Comparison of ENCODE assay signal across 8 cellular contexts in the genomic region with DNA sequence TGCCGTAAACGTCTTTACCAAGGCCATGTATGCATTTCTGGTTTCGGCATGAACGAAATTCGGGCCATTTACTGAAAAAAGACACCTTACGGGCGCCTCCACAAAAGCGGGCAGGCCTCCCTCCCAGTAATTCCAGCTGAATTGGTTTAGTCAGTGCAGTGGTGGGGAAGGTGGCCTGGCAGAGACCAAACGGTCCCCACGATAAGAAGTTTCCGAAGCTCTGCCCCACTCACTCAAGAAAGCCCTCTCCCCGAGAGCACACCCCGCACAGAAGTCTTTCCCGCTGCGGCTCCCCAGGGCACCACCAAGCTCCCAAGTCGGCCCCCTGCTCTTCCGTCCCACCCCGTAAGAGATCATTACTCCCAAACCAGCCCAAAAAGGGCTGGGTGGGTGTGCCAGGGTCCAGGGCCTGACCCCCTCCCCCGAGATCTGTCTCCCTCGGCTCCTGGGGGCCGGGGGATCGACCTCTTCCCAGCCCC.
DNase-seq lines count a peak whose midpoint lies in the region; ATAC-seq and TF ChIP-seq lines count a peak whose summit lies in the region.

No MANE protein-coding gene starts in this region.

- intact Hi-C loops in activated CD4-positive, alpha-beta T cell treated with anti-CD3 and anti-CD28 coated beads, Interleukin-2, amount 10 ng/mL, durations not matched to agents 24 days and 14 days (cut with micrococcal nuclease) = loop anchor here (1.0 to 5.0 kb wide), 3 partner anchors 15 to 674 kb away; a partner anchor contains a TSS

- peak; percentile 4 for ATAC-seq in HG03135 (IDR thresholded peaks at IDR 0.05; ENCODE audit: unreplicated experiment)

- H3K27me3 Mint-ChIP-seq in activated CD4-positive, alpha-beta T cell treated with anti-CD3 and anti-CD28 coated beads, Interleukin-2, amount 10 ng/mL, durations not matched to agents 24 days and 14 days = no peaks in the 10 kb centered on the region
- no peaks in the 10 kb centered on the region for H3K27me3 Mint-ChIP-seq in osteocyte (ENCODE audit: unreplicated experiment)

- peaks cover 40% of the 10 kb centered on the region for H3K4me1 Mint-ChIP-seq in activated CD4-positive, alpha-beta T cell treated with anti-CD3 and anti-CD28 coated beads, Interleukin-2, amount 10 ng/mL, durations not matched to agents 24 days and 14 days
- peaks cover 37% of the 10 kb centered on the region for H3K4me1 Mint-ChIP-seq in osteocyte (ENCODE audit: unreplicated experiment)

- H3K9me3 Mint-ChIP-seq in activated CD4-positive, alpha-beta T cell treated with anti-CD3 and anti-CD28 coated beads, Interleukin-2, amount 10 ng/mL, durations not matched to agents 24 days and 14 days = no peaks in the 10 kb centered on the region
- H3K9me3 Mint-ChIP-seq in osteocyte (ENCODE audit: unreplicated experiment) = no peaks in the 10 kb centered on the region

- peak overlapping the region; percentile 79 for H3K27ac Mint-ChIP-seq in activated CD4-positive, alpha-beta T cell treated with anti-CD3 and anti-CD28 coated beads, Interleukin-2, amount 10 ng/mL, durations not matched to agents 24 days and 14 days
- H3K27ac Mint-ChIP-seq in osteocyte (ENCODE audit: unreplicated experiment) = peak overlapping the region; percentile 89

- H3K4me3 Mint-ChIP-seq in activated CD4-positive, alpha-beta T cell treated with anti-CD3 and anti-CD28 coated beads, Interleukin-2, amount 10 ng/mL, durations not matched to agents 24 days and 14 days = peak overlapping the region; percentile 86
- H3K4me3 Mint-ChIP-seq in osteocyte (ENCODE audit: unreplicated experiment) = peak overlapping the region; percentile 81

- TF ChIP-seq CTCF in fibroblast of mammary gland (conservative IDR thresholded peaks at IDR 0.05; ENCODE audit: control insufficient read depth, insufficient read depth, low read depth, low read length) (no peak), osteocyte (IDR thresholded peaks at IDR 0.05) (no peak)

- H3K36me3 Mint-ChIP-seq in activated CD4-positive, alpha-beta T cell treated with anti-CD3 and anti-CD28 coated beads, Interleukin-2, amount 10 ng/mL, durations not matched to agents 24 days and 14 days (ENCODE audit: low read depth) = peaks cover 8% of the 10 kb centered on the region
- peaks cover 4% of the 10 kb centered on the region for H3K36me3 Mint-ChIP-seq in osteocyte (ENCODE audit: unreplicated experiment)

- H3K4me3 ChIP-seq in fibroblast of mammary gland (ENCODE audit: control insufficient read depth, low read depth, low read length) = peak overlapping the region; percentile 87

- peak; percentile 45 for DNase-seq in DMS 273 (lab: John Stamatoyannopoulos, UW; ENCODE audit: unreplicated experiment)
- no peak for DNase-seq in DMS 273 treated with DMSO at 0.1 percent for 48 hours (lab: John Stamatoyannopoulos, UW)
- DNase-seq in activated CD4-positive, alpha-beta T cell treated with anti-CD3 and anti-CD28 coated beads, Interleukin-2, amount 10 ng/mL, durations not matched to agents 24 days and 14 days = no peak
- DNase-seq in fibroblast of mammary gland (ENCODE audit: low read depth) = peak; percentile 7
- DNase-seq in osteocyte (ENCODE audit: extremely low spot score, unreplicated experiment) = no peak
- no peak for DNase-seq in NCI-H1105 (lab: John Stamatoyannopoulos, UW)
- no peak for DNase-seq in NCI-H1048 (lab: John Stamatoyannopoulos, UW)

Comparison
In these comparisons a context has a peak if more than half of its experiments do, and no peak if none do; other contexts are left out.
1. DNase-seq: peak in DMS 273 (single experiment) and fibroblast of mammary gland (single experiment); none in DMS 273 treated with DMSO at 0.1 percent for 48 hours (single experiment), activated CD4-positive, alpha-beta T cell treated with anti-CD3 and anti-CD28 coated beads, Interleukin-2, amount 10 ng/mL, durations not matched to agents 24 days and 14 days (single experiment), osteocyte (single experiment), NCI-H1105 (single experiment) and NCI-H1048 (single experiment).